9 cellular contexts compared by ENCODE assay signal in genomic region chr17:39674702-39675389, GRCh38. TPM values are rescaled to one million over a fixed set of nuclear protein-coding genes. Genes with fewer than 3 reads are reported as not detected.
A peak's percentile ranks its signal among the peaks of the same experiment; 100 is the strongest.
DNase-seq lines count a peak whose midpoint lies in the region; ATAC-seq and TF ChIP-seq lines count a peak whose summit lies in the region.
"Had no signal": no experiment of that assay in that cellular context is flagged by ENCODE, and none has a peak within 500 bp of the region (broad histone marks: within the 10 kb centered on the region; RNA-seq: fewer than 3 reads in every experiment).

No MANE protein-coding gene starts in this region.

- peaks cover 20% of the 10 kb centered on the region for H3K4me1 ChIP-seq in prostate gland (replicated peaks)
- H3K4me1 ChIP-seq in effector memory CD4-positive, alpha-beta T cell (ENCODE audit: control insufficient read depth, insufficient read depth, low read length, poor library complexity, severe bottlenecking) = peaks cover 25% of the 10 kb centered on the region

- no peaks in the 10 kb centered on the region for H3K27me3 ChIP-seq in prostate gland (replicated peaks; ENCODE audit: insufficient read depth)
- peaks cover 6% of the 10 kb centered on the region for H3K27me3 ChIP-seq in effector memory CD4-positive, alpha-beta T cell (replicated peaks; ENCODE audit: control insufficient read depth, insufficient read depth, low read length, poor library complexity, severe bottlenecking)

- no peaks in the 10 kb centered on the region for H3K9me3 ChIP-seq in prostate gland
- no peaks in the 10 kb centered on the region for H3K9me3 ChIP-seq in effector memory CD4-positive, alpha-beta T cell (ENCODE audit: control insufficient read depth, low read length)

- no peak for TF ChIP-seq CTCF in prostate gland (IDR thresholded peaks at IDR 0.05)
- no peak for TF ChIP-seq CTCF in GM13976 (IDR thresholded peaks at IDR 0.05; ENCODE audit: borderline replicate concordance, control extremely low read depth, extremely low read depth, insufficient read depth, missing control alignments)

- TF ChIP-seq POLR2A in prostate gland (IDR thresholded peaks at IDR 0.05) = no peak

- ATAC-seq in GM18907 (IDR thresholded peaks at IDR 0.05; ENCODE audit: unreplicated experiment) = peak; percentile 44
- ATAC-seq in esophagus mucosa = peak; percentile 82
- ATAC-seq in GM19324 (IDR thresholded peaks at IDR 0.05; ENCODE audit: low FRiP score, unreplicated experiment) = no peak

- H3K27ac ChIP-seq in prostate gland = peak overlapping the region; percentile 62 to 70
- no peak overlapping the region for H3K27ac ChIP-seq in effector memory CD4-positive, alpha-beta T cell (ENCODE audit: insufficient read depth, low read length, poor library complexity, severe bottlenecking)
- H3K27ac ChIP-seq: SK-N-MC had no signal

- H3K36me3 ChIP-seq in prostate gland = no peaks in the 10 kb centered on the region
- H3K36me3 ChIP-seq in effector memory CD4-positive, alpha-beta T cell (ENCODE audit: control insufficient read depth, insufficient read depth, low read length) = no peaks in the 10 kb centered on the region

- WGBS in prostate gland = 47% methylated on average over 10 of the region's 11 CpGs

- no peak overlapping the region for H3K4me3 ChIP-seq in prostate gland
- H3K4me3 ChIP-seq in effector memory CD4-positive, alpha-beta T cell (ENCODE audit: insufficient read depth, low read depth, low read length, poor library complexity, severe bottlenecking) = no peak overlapping the region
- H3K4me3 ChIP-seq: SK-N-MC had no signal

- intact Hi-C loops in prostate gland (cut with DNase I) = loop anchor here (5.0 kb wide), 2 partner anchors 38 to 53 kb away; partner anchors contain the start of gene STARD3

- in situ Hi-C loops in GM13976 (cut with MboI; ENCODE audit: low sequenced_read_pairs, unreplicated experiment) = no loop called here

- DNase-seq in NCI-H2081 treated with DMSO at 0.1 percent for 48 hours (lab: John Stamatoyannopoulos, UW) (peak; percentile 58), prostate gland (ENCODE audit: low spot score) (peak; percentile 55), GM13976 (ENCODE audit: low spot score) (no peak), hypothalamus (lab: John Stamatoyannopoulos, UW) (no peak)
- no peak for DNase-seq in effector memory CD4-positive, alpha-beta T cell

RNA-seq across cellular contexts. Expression of gene PNMT, which starts 6.6 kb away (rescaled TPM):
- 1.1 TPM for total RNA-seq in esophagus mucosa
- total RNA-seq in prostate gland = 1 to 10 TPM; 2.7 to 5.8 TPM

RNA-seq across cellular contexts. Expression of gene TCAP, which starts 9.7 kb away (rescaled TPM):
- total RNA-seq in esophagus mucosa (0.40 TPM), prostate gland (10 to 100 TPM in 1 of 2 donors, 1 to 10 TPM in 1; 4.3 to 44.3 TPM)

RNA-seq across cellular contexts. Expression of gene PGAP3, which starts 13.0 kb away (rescaled TPM):
- total RNA-seq in esophagus mucosa = 22.4 TPM
- 10 to 100 TPM; 44.6 to 50.0 TPM for total RNA-seq in prostate gland

RNA-seq across cellular contexts. Expression of gene ERBB2, which starts 25.0 kb away (rescaled TPM):
- total RNA-seq in esophagus mucosa = 118 TPM
- 100 to 1,000 TPM; 112 to 172 TPM for total RNA-seq in prostate gland

RNA-seq across cellular contexts. Expression of gene STARD3, which starts 37.9 kb away (rescaled TPM):
- total RNA-seq in esophagus mucosa = 28.0 TPM
- 100 to 1,000 TPM in 1 of 2 donors, 10 to 100 TPM in 1; 52.5 to 202 TPM for total RNA-seq in prostate gland

Comparison
In these comparisons a context has a peak if more than half of its experiments do, and no peak if none do; other contexts are left out.
1. DNase-seq: peak in NCI-H2081 treated with DMSO at 0.1 percent for 48 hours (single experiment) and prostate gland (single experiment); none in effector memory CD4-positive, alpha-beta T cell (0 of 3), GM13976 (single experiment) and hypothalamus (0 of 51).